ENCODE assay signal across 16 cellular contexts in the genomic region with DNA sequence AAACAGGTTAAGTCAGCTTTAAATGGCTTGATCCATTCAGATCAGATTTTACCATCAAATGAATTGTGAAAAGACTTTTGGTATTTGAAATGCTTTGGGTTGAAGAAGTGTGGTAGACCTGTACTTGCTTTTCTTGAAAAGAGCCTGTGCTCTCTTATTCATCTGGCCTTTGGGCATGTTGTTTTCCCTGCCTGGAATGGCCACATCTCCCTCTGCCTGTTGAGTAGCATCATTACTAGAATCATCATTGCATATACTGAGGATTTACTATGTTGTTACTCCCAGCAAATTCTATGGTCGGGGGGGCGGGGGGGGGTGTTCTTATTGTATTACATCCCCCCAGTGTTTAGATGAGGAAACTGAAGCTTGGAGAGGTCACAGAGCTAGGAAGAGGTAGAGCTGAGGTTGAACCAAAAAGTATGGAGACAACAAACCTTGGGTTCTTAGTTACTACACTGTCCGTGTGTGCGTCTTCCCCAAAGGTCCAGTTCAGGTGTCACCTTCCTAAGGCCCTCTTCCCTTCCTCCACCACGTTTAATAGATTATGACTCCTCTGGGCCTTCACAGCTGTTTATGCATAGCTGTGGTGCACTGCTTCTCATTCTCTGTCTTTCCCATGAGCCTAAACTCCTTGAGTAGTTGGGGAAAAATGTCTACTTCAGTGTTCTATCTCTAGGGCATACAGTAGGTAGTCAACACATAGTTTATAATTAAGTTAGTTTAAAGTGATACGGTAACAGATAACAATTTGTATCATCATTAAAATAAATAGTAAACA.
DNase-seq lines count a peak whose midpoint lies in the region; ATAC-seq and TF ChIP-seq lines count a peak whose summit lies in the region.
"Had no signal": no experiment of that assay in that cellular context is flagged by ENCODE, and none has a peak within 500 bp of the region (broad histone marks: within the 10 kb centered on the region; RNA-seq: fewer than 3 reads in every experiment).

No MANE protein-coding gene starts in this region.

- H3K27me3 ChIP-seq in ascending aorta (no peaks in the 10 kb centered on the region), hepatocyte (no peaks in the 10 kb centered on the region)

- WGBS in hepatocyte (ENCODE audit: low lambda C conversion rate, missing lambda C conversion rate) = 85% methylated on average over 6 of the region's 6 CpGs

- H3K36me3 ChIP-seq in ascending aorta (no peaks in the 10 kb centered on the region), hepatocyte (replicated peaks; ENCODE audit: insufficient read depth, low read depth) (no peaks in the 10 kb centered on the region)

- no peaks in the 10 kb centered on the region for H3K9me2 ChIP-seq in hepatocyte (replicated peaks; ENCODE audit: insufficient read depth)

- no peak overlapping the region for H3K4me3 ChIP-seq in ascending aorta
- no peak overlapping the region for H3K4me3 ChIP-seq in hepatocyte
- H3K4me3 ChIP-seq: psoas muscle had no signal

- H2AFZ ChIP-seq in hepatocyte = no peak overlapping the region

- H3K9me3 ChIP-seq in ascending aorta (no peaks in the 10 kb centered on the region), hepatocyte (ENCODE audit: low read depth) (no peaks in the 10 kb centered on the region)
- H3K9me3 ChIP-seq: psoas muscle had no signal

- no peak overlapping the region for H3K4me2 ChIP-seq in hepatocyte

- H3K27ac ChIP-seq in ascending aorta (no peak overlapping the region), hepatocyte (no peak overlapping the region)
- H3K27ac ChIP-seq: C4-2B, psoas muscle had no signal

- TF ChIP-seq CTCF in ascending aorta (IDR thresholded peaks at IDR 0.05) (peak in 2 of 3 experiments; percentile 14 to 29), hepatocyte (IDR thresholded peaks at IDR 0.05; ENCODE audit: poor library complexity) (peak; percentile 16)

- H3K4me1 ChIP-seq in ascending aorta (no peaks in the 10 kb centered on the region), hepatocyte (ENCODE audit: insufficient read depth) (peaks cover 5% of the 10 kb centered on the region)

- DNase-seq in AG08395 (ENCODE audit: low spot score) (peak; percentile 14), HCEC 1CT (peak; percentile 16), ascending aorta (ENCODE audit: low spot score in 2 of 2) (no peak), hepatocyte (ENCODE audit: low spot score) (no peak), Kasumi-1 (lab: John Stamatoyannopoulos, UW) (no peak), NCI-H187 (lab: John Stamatoyannopoulos, UW) (no peak), SIG-M5 (lab: John Stamatoyannopoulos, UW) (no peak)
- DNase-seq: activated CD4-positive, CD25-positive, alpha-beta regulatory T cell treated with anti-CD3 and anti-CD28 coated beads, Interleukin-2, amount 50 U/mL, for 72 hours; activated T-cell treated with anti-CD3 and anti-CD28 coated beads, Interleukin-2, amount 50 U/mL, for 4 hours; NCI-H2081; NK-92 treated with Interleukin-12 subunit alpha and Interleukin-12 subunit beta, amount 100 ng/mL, for 24 hours; psoas muscle; stimulated activated CD4-positive, alpha-beta T cell treated with anti-CD3 and anti-CD28 coated beads, Interleukin-4, amount 100 ng/mL, for 1 hour; stimulated activated naive CD8-positive, alpha-beta T cell treated with anti-CD3 and anti-CD28 coated beads, Interleukin-15, Interleukin-2, amounts not matched to agents 100 U/mL and 50 U/mL, for 24 hours had no signal

- no peaks in the 10 kb centered on the region for H3K79me2 ChIP-seq in hepatocyte

- H4K20me1 ChIP-seq in hepatocyte (ENCODE audit: insufficient read depth, poor library complexity, severe bottlenecking) = no peaks in the 10 kb centered on the region

- no peak for ATAC-seq in HG02759 (IDR thresholded peaks at IDR 0.05; ENCODE audit: unreplicated experiment)
- ATAC-seq: activated T-cell treated with anti-CD3 and anti-CD28 coated beads, Interleukin-2, amount 50 U/mL, for 4 hours; psoas muscle; stimulated activated naive CD8-positive, alpha-beta T cell treated with anti-CD3 and anti-CD28 coated beads, Interleukin-15, Interleukin-2, amounts not matched to agents 100 U/mL and 50 U/mL, for 24 hours had no signal

- intact Hi-C loops in ascending aorta (cut with DNase I) = loop anchor here (5.0 kb wide), 1 partner anchor 781 kb away; no protein-coding TSS in a partner anchor

Comparison
In these comparisons a context has a peak if more than half of its experiments do, and no peak if none do; other contexts are left out.
1. DNase-seq: peak in AG08395 (single experiment) and HCEC 1CT (single experiment); none in ascending aorta (0 of 2), hepatocyte (single experiment), Kasumi-1 (0 of 2), NCI-H187 (0 of 2) and SIG-M5 (single experiment).